Comparison of ENCODE assay signal across 8 cellular contexts in the genomic region with DNA sequence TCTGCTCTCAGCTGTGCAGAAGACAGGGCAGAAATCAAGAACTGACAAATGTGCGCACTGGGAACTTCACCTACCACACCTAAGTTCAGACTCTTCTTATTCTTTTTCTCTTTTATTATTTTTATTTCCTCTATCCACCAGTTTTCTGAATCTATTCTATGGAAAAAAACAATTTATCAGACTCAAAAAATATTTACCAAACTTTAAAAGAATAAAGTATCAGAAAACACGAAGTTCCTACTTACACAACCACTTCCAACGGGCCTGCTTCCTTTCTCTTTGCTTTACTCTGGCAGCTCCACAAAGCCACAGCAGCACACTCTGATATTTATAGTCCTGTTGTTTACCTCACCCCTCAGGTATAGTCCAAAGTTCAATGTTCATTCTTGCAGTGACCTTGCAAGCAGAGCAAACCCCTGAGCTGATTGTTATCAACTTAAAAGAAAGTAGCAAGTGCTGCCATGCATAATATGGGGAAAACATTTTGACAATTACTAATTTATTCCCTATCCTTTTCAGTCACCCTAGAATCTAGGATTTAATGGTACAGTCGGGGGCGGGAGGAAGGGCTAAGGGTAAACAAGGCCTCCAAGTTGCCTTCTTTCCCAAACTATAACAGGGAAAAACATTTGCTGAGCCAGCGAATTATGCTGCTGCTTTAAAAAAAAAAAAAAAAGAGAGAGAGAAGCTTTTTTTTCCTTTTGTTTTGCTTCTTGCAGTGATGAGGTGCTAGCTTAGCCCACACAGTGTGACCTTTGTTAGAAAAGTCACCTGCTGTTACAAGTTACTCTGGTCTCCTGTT. TPM values are rescaled to one million over a fixed set of nuclear protein-coding genes. Genes with fewer than 3 reads are reported as not detected.
DNase-seq lines count a peak whose midpoint lies in the region; ATAC-seq lines count a peak whose summit lies in the region.

A gene with protein sequence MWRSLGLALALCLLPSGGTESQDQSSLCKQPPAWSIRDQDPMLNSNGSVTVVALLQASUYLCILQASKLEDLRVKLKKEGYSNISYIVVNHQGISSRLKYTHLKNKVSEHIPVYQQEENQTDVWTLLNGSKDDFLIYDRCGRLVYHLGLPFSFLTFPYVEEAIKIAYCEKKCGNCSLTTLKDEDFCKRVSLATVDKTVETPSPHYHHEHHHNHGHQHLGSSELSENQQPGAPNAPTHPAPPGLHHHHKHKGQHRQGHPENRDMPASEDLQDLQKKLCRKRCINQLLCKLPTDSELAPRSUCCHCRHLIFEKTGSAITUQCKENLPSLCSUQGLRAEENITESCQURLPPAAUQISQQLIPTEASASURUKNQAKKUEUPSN (minus strand): TSS at position 302 of the 802 bp plus-strand sequence. CDS start 3,539 bp downstream, outside the sequence.

- peak; percentile 33 for DNase-seq in AG20443 (ENCODE audit: low spot score)
- peak; percentile 28 for DNase-seq in NCI-H146 (lab: John Stamatoyannopoulos, UW)
- peak; percentile 68 for DNase-seq in kidney tubule cell (ENCODE audit: low spot score)
- peak in 39 of 49 donors; percentile 5 to 90 (median 50) for DNase-seq in substantia nigra (lab: John Stamatoyannopoulos, UW)
- DNase-seq in NCI-H1694 (lab: John Stamatoyannopoulos, UW), result no peak
- no peak for DNase-seq in activated CD8-positive, alpha-beta memory T cell treated with anti-CD3 and anti-CD28 coated beads, Interleukin-2, amount 10 ng/mL, durations not matched to agents 7 days and 5 days
- no peak for DNase-seq in activated naive CD4-positive, alpha-beta T cell treated with Interleukin-2 at 50 U/mL for 16 hours

- H3K9me3 Mint-ChIP-seq in activated CD8-positive, alpha-beta memory T cell treated with anti-CD3 and anti-CD28 coated beads, Interleukin-2, amount 10 ng/mL, durations not matched to agents 7 days and 5 days (ENCODE audit: low read depth), result no peaks in the 10 kb centered on the region

- H3K36me3 Mint-ChIP-seq in activated CD8-positive, alpha-beta memory T cell treated with anti-CD3 and anti-CD28 coated beads, Interleukin-2, amount 10 ng/mL, durations not matched to agents 7 days and 5 days, result no peaks in the 10 kb centered on the region

- no peak within 1 kb of the TSS for H3K27ac Mint-ChIP-seq in activated CD8-positive, alpha-beta memory T cell treated with anti-CD3 and anti-CD28 coated beads, Interleukin-2, amount 10 ng/mL, durations not matched to agents 7 days and 5 days

- no peaks in the 10 kb centered on the region for H3K27me3 Mint-ChIP-seq in activated CD8-positive, alpha-beta memory T cell treated with anti-CD3 and anti-CD28 coated beads, Interleukin-2, amount 10 ng/mL, durations not matched to agents 7 days and 5 days

- ATAC-seq in activated CD8-positive, alpha-beta memory T cell treated with anti-CD3 and anti-CD28 coated beads, Interleukin-2, amount 10 ng/mL, durations not matched to agents 7 days and 5 days, result no peak

- no peak within 1 kb of the TSS for H3K4me3 Mint-ChIP-seq in activated CD8-positive, alpha-beta memory T cell treated with anti-CD3 and anti-CD28 coated beads, Interleukin-2, amount 10 ng/mL, durations not matched to agents 7 days and 5 days

- peak within 1 kb of the TSS; percentile 99 for H3K27ac ChIP-seq in cingulate gyrus (ENCODE audit: low read depth, low read length)
- peak within 1 kb of the TSS; percentile 96 for H3K27ac ChIP-seq in substantia nigra (ENCODE audit: low read depth, low read length, poor library complexity, severe bottlenecking)

- CTCF ChIA-PET in activated CD8-positive, alpha-beta memory T cell treated with anti-CD3 and anti-CD28 coated beads, Interleukin-2, amount 10 ng/mL, durations not matched to agents 7 days and 5 days (lab: Charles Lee), result no interaction called here

- H3K4me1 Mint-ChIP-seq in activated CD8-positive, alpha-beta memory T cell treated with anti-CD3 and anti-CD28 coated beads, Interleukin-2, amount 10 ng/mL, durations not matched to agents 7 days and 5 days, result no peaks in the 10 kb centered on the region

RNA-seq across cellular contexts. Expression of the gene that starts here (rescaled TPM):
- total RNA-seq in activated CD8-positive, alpha-beta memory T cell treated with anti-CD3 and anti-CD28 coated beads, Interleukin-2, amount 10 ng/mL, durations not matched to agents 7 days and 5 days, result under 1 TPM; 0.12 to 0.53 TPM

Comparison
In these comparisons a context has a peak if more than half of its experiments do, and no peak if none do; other contexts are left out.
1. DNase-seq: peak in AG20443 (single experiment), NCI-H146 (single experiment), kidney tubule cell (single experiment) and substantia nigra (39 of 49); none in NCI-H1694 (single experiment), activated CD8-positive, alpha-beta memory T cell treated with anti-CD3 and anti-CD28 coated beads, Interleukin-2, amount 10 ng/mL, durations not matched to agents 7 days and 5 days (single experiment) and activated naive CD4-positive, alpha-beta T cell treated with Interleukin-2 at 50 U/mL for 16 hours (single experiment).